10 cellular contexts compared by ENCODE assay signal in the genomic region with DNA sequence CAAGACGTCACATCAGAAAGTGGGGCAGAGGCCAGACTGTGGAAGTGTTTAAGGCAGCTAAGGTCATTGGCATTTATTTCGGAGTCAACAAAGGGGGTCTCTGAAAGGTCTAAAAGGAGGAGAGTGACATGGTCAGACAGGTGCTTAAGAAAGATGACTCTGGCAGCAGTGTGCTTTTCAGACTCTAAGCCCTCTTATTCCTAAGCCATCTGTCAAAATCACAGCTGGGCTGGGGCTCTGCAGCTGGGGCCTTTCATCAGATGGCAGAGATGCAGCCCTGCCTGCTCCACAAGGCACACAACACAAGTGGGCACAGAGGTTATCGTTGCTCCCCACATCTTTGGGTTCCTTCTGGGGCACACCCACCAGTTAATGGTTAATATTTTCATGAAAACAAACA. TPM values are rescaled to one million over a fixed set of nuclear protein-coding genes. Genes with fewer than 3 reads are reported as not detected.
DNase-seq lines count a peak whose midpoint lies in the region; ATAC-seq, FAIRE-seq and TF ChIP-seq lines count a peak whose summit lies in the region.
"Had no signal": no experiment of that assay in that cellular context is flagged by ENCODE, and none has a peak within 500 bp of the region (broad histone marks: within the 10 kb centered on the region; RNA-seq: fewer than 3 reads in every experiment).

No MANE protein-coding gene starts in this region.

- H3K4me1 ChIP-seq in endothelial cell of umbilical vein (ENCODE audit: control insufficient read depth, extremely low read depth, insufficient read depth, low read length) (peaks cover 11% of the 10 kb centered on the region), rectal smooth muscle tissue (ENCODE audit: control insufficient read depth, insufficient read depth, low read length) (peaks cover 21% of the 10 kb centered on the region), HAP-1 (peaks cover 10% of the 10 kb centered on the region), lower lobe of right lung (peaks cover 23% of the 10 kb centered on the region)

- no peaks in the 10 kb centered on the region for H3K9me1 ChIP-seq in endothelial cell of umbilical vein (replicated peaks; ENCODE audit: control insufficient read depth, extremely low read depth, insufficient read depth, low read length)

- no peak for FAIRE-seq in endothelial cell of umbilical vein (lab: Jason Lieb, UNC)

- no TSS peak for BruUV-seq in endothelial cell of umbilical vein (replicated peaks; lab: Mats Ljungman, UMichigan)

- TF ChIP-seq CTCF in endothelial cell of umbilical vein (IDR thresholded peaks at IDR 0.05; ENCODE audit: extremely low read depth in 1 of 2, insufficient read depth in 1 of 2, low read depth in 1 of 2, low read length in 2 of 2) = no peak
- TF ChIP-seq CTCF in lower lobe of right lung (IDR thresholded peaks at IDR 0.05) = no peak

- H3K9me3 ChIP-seq in endothelial cell of umbilical vein (replicated peaks; ENCODE audit: control insufficient read depth, insufficient read depth, low read length) (no peaks in the 10 kb centered on the region), HAP-1 (no peaks in the 10 kb centered on the region), lower lobe of right lung (no peaks in the 10 kb centered on the region)

- no peak overlapping the region for H2AFZ ChIP-seq in endothelial cell of umbilical vein (ENCODE audit: low read depth, low read length)

- H3K36me3 ChIP-seq in endothelial cell of umbilical vein (ENCODE audit: control insufficient read depth in 2 of 2, extremely low read depth in 1 of 2, insufficient read depth in 2 of 2, low read length in 2 of 2) (peaks cover 10 to 31% of the 10 kb centered on the region in 2 experiments), rectal smooth muscle tissue (ENCODE audit: control insufficient read depth, insufficient read depth, low read length) (peaks cover 26% of the 10 kb centered on the region), HAP-1 (replicated peaks) (peaks cover 39% of the 10 kb centered on the region), lower lobe of right lung (peaks cover 75% of the 10 kb centered on the region)

- H3K4me3 ChIP-seq in endothelial cell of umbilical vein (replicated peaks in 1 of 3; ENCODE audit: insufficient read depth in 1 of 3, low read depth in 1 of 3, low read length in 3 of 3) (no peak overlapping the region), rectal smooth muscle tissue (ENCODE audit: low read length) (no peak overlapping the region), HAP-1 (no peak overlapping the region), lower lobe of right lung (no peak overlapping the region)

- no peak overlapping the region for H3K9ac ChIP-seq in endothelial cell of umbilical vein (replicated peaks; ENCODE audit: extremely low read depth, insufficient read depth, low read length)
- no peak overlapping the region for H3K9ac ChIP-seq in rectal smooth muscle tissue (ENCODE audit: low read length)

- H3K27me3 ChIP-seq in endothelial cell of umbilical vein (ENCODE audit: control insufficient read depth in 2 of 2, insufficient read depth in 2 of 2, low read length in 2 of 2) (no peaks in the 10 kb centered on the region), rectal smooth muscle tissue (ENCODE audit: control insufficient read depth, insufficient read depth, low read length) (no peaks in the 10 kb centered on the region), HAP-1 (ENCODE audit: low read depth) (no peaks in the 10 kb centered on the region), lower lobe of right lung (ENCODE audit: low read depth) (no peaks in the 10 kb centered on the region)

- H3K4me2 ChIP-seq in endothelial cell of umbilical vein (ENCODE audit: insufficient read depth, low read length) = peak overlapping the region; percentile 2

- in situ Hi-C loops in HAP-1 (cut with MboI; ENCODE audit: low sequenced_read_pairs) = no loop called here

- intact Hi-C loops in endothelial cell of umbilical vein (cut with micrococcal nuclease) (loop anchor here (5.0 kb wide), 1 partner anchor 281 kb away; no protein-coding TSS in a partner anchor), lower lobe of right lung (cut with DNase I) (no loop called here)

- POLR2A ChIA-PET in endothelial cell of umbilical vein (lab: Charles Lee) = no interaction called here

- ATAC-seq in HG02763 (IDR thresholded peaks at IDR 0.05; ENCODE audit: unreplicated experiment) = no peak
- no peak for ATAC-seq in GM18861 (IDR thresholded peaks at IDR 0.05; ENCODE audit: unreplicated experiment)
- no peak for ATAC-seq in lower lobe of right lung

- DNase-seq in D341Med (ENCODE audit: low spot score) (peak; percentile 72), NCI-H82 treated with DMSO at 0.1 percent for 48 hours (lab: John Stamatoyannopoulos, UW; ENCODE audit: unreplicated experiment) (peak; percentile 81), endothelial cell of umbilical vein (ENCODE audit: low read depth, low spot score) (no peak), HAP-1 (ENCODE audit: low spot score in 2 of 2) (no peak), lower lobe of right lung (no peak)
- DNase-seq: NCI-H1417 treated with DMSO at 0.1 percent for 48 hours, trophoblast cell had no signal

- dilution Hi-C loops in endothelial cell of umbilical vein (cut with MboI; ENCODE audit: extremely low pct_ligation_motif_present, low sequenced_read_pairs) = no loop called here

- no peaks in the 10 kb centered on the region for H3K79me2 ChIP-seq in endothelial cell of umbilical vein (ENCODE audit: control insufficient read depth, insufficient read depth, low read length)

- H4K20me1 ChIP-seq in endothelial cell of umbilical vein (replicated peaks; ENCODE audit: control insufficient read depth, extremely low read depth, insufficient read depth, low read length) = no peaks in the 10 kb centered on the region

- CTCF ChIA-PET in endothelial cell of umbilical vein (lab: Charles Lee) = interaction anchor here (0.9 to 5.4 kb wide), 10 partner anchors 10 to 542 kb away, joined by 3 to 72 read pairs (median 14); no protein-coding TSS in a partner anchor

- H3K27ac ChIP-seq in endothelial cell of umbilical vein (ENCODE audit: insufficient read depth, low read depth, low read length) (no peak overlapping the region), rectal smooth muscle tissue (ENCODE audit: low read depth, low read length) (peak overlapping the region; percentile 74), lower lobe of right lung (no peak overlapping the region)

- no peak for TF ChIP-seq POLR2A in endothelial cell of umbilical vein (IDR thresholded peaks at IDR 0.05; ENCODE audit: low read depth, low read length)

TF ChIP-seq in endothelial cell of umbilical vein, 7 proteins besides CTCF, POLR2A, EP300 and RAD21:
- TF ChIP-seq EZH2 (IDR thresholded peaks at IDR 0.05; ENCODE audit: borderline replicate concordance, low read depth, low read length, severe bottlenecking) (no peak), GATA2 (IDR thresholded peaks at IDR 0.05; ENCODE audit: insufficient read depth, insufficient read length, low read depth, low read length) (no peak), MAX (IDR thresholded peaks at IDR 0.05; ENCODE audit: insufficient read depth, insufficient read length) (no peak), MYC (IDR thresholded peaks at IDR 0.05; ENCODE audit: low read depth, low read length) (no peak), FOS (IDR thresholded peaks at IDR 0.05; ENCODE audit: borderline replicate concordance, insufficient read depth, low read length) (no peak), JUN (IDR thresholded peaks at IDR 0.05; ENCODE audit: borderline replicate concordance, insufficient read depth, insufficient read length, low read depth) (no peak), POLR2AphosphoS5 (IDR thresholded peaks at IDR 0.05; ENCODE audit: insufficient read depth, low read depth, low read length) (no peak)

RNA-seq across cellular contexts. Expression of gene FBXL22, which starts 14.0 kb away (rescaled TPM):
- not detected in 2 replicates for total RNA-seq in endothelial cell of umbilical vein
- polyA plus RNA-seq in endothelial cell of umbilical vein = 0.06 and 0.13 TPM in 2 replicates
- polyA plus RNA-seq in endothelial cell of umbilical vein (2011; cell fraction: cytosol; rRNA removed) = 0.06 and 0.13 TPM in 2 replicates
- 0.14 and 0.15 TPM in 2 replicates for polyA plus RNA-seq in endothelial cell of umbilical vein (2011; cell fraction: nucleus; rRNA removed)
- 0.17 TPM in 1 of 2 replicates, not detected in the other for polyA plus RNA-seq in endothelial cell of umbilical vein (2012)
- 0.27 TPM in 1 of 2 replicates, not detected in the other for polyA minus RNA-seq in endothelial cell of umbilical vein
- polyA minus RNA-seq in endothelial cell of umbilical vein (2011; cell fraction: cytosol; rRNA and poly(A)+ RNA removed) = 0.51 TPM
- polyA minus RNA-seq in endothelial cell of umbilical vein (2011; cell fraction: nucleus; rRNA and poly(A)+ RNA removed) = 0.67 and 0.72 TPM in 2 replicates
- 1.4 TPM for total RNA-seq in lower lobe of right lung

Comparison
In these comparisons a context has a peak if more than half of its experiments do, and no peak if none do; other contexts are left out.
1. DNase-seq: peak in D341Med (single experiment) and NCI-H82 treated with DMSO at 0.1 percent for 48 hours (single experiment); none in endothelial cell of umbilical vein (single experiment), HAP-1 (0 of 2) and lower lobe of right lung (single experiment).